8 cellular contexts compared by ENCODE assay signal in the genomic region with DNA sequence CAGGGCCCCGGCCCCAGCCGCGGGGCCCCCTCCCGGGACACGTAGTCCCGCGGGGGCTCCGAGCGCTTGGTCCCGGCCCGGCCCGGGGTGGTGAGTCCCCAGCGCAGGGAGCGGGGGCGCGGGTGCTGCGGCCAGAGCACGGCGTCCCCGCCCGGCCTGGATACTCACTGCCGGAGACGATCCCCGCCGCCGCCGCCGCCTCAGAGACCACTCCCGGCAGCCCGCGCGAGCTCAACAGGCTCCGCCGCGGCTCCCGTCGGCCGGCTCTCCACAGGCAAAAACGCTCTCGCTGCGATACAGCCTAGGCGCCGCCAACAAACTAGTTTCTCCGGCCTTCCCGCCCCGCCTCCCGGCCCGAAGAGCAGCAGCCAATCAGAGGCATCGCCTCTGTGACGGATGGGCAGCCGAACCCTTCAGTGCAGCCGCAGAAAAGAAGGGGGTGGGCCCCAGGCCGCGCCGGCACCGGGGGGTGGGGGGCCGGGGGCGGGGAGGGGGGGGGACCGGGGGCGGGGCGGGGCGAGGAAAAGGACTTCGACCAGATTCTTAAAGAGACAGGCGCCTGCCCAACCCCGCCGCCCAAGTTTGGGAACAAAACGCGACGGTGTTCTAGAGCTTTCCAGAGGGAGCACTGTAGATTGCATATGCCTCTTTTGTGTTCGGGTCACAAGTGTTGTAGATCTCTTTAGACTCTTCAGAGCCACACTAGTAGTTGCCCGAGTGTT. TPM values are rescaled to one million over a fixed set of nuclear protein-coding genes. Genes with fewer than 3 reads are reported as not detected.
DNase-seq lines count a peak whose midpoint lies in the region; ATAC-seq and TF ChIP-seq lines count a peak whose summit lies in the region.

Gene KLHL25, minus strand, starts transcription at position 328 of the 722 bp plus-strand sequence. CDS start 25,115 bp downstream, outside the sequence.

- DNase-seq in GM23338 (ENCODE audit: low spot score) (peak; percentile 96), Kasumi-1 (lab: John Stamatoyannopoulos, UW) (peak; percentile 93 to 94), RKO (ENCODE audit: low spot score) (peak; percentile 93), fibroblast of peridontal ligament (ENCODE audit: extremely low read depth) (peak; percentile 88), natural killer cell (peak; percentile 86)
- DNase-seq in stimulated activated naive CD4-positive, alpha-beta T cell (lab: John Stamatoyannopoulos, UW): peak; percentile 86 to 92 (median 88)

- peak within 1 kb of the TSS; percentile 97 for H3K4me2 ChIP-seq in DOHH2 (ENCODE audit: low read length)
- H3K4me2 ChIP-seq in GM23338: peak within 1 kb of the TSS; percentile 98

- H3K4me1 Mint-ChIP-seq in GM23338 (peaks cover 35% of the 10 kb centered on the region), natural killer cell (peaks cover 25 to 30% of the 10 kb centered on the region in 2 donors)
- peaks cover 23% of the 10 kb centered on the region for H3K4me1 Mint-ChIP-seq in activated T-helper 17 cell treated with anti-CD3 and anti-CD28 coated beads, Interleukin-2, amount 50 U/mL, for 72 hours

- H4K20me1 ChIP-seq in DOHH2 (ENCODE audit: control insufficient read depth, insufficient read depth, low read depth, low read length) (peaks cover 14% of the 10 kb centered on the region), GM23338 (replicated peaks; ENCODE audit: insufficient read depth) (peaks cover 12% of the 10 kb centered on the region)

- intact Hi-C loops in natural killer cell (cut with micrococcal nuclease): loop anchor here (2.0 to 10.0 kb wide), 2 partner anchors 60 to 814 kb away; partner anchors contain the start of gene PDE8A

- H3K9me3 Mint-ChIP-seq in GM23338: no peaks in the 10 kb centered on the region
- no peaks in the 10 kb centered on the region for H3K9me3 Mint-ChIP-seq in activated T-helper 17 cell treated with anti-CD3 and anti-CD28 coated beads, Interleukin-2, amount 50 U/mL, for 72 hours
- no peaks in the 10 kb centered on the region for H3K9me3 Mint-ChIP-seq in natural killer cell

- H3K9me2 ChIP-seq in DOHH2 (replicated peaks; ENCODE audit: control insufficient read depth, low read length) (no peaks in the 10 kb centered on the region), GM23338 (ENCODE audit: insufficient read depth) (no peaks in the 10 kb centered on the region; the same call in 1 of the 2 replicates)

- ATAC-seq in GM23338 (peak; percentile 93), natural killer cell (peak; percentile 96 to 98 (median 96))
- ATAC-seq in activated T-helper 17 cell treated with anti-CD3 and anti-CD28 coated beads, Interleukin-2, amount 50 U/mL, for 72 hours (replicated peaks): peak; percentile 94

- H3K27me3 Mint-ChIP-seq in GM23338 (ENCODE audit: insufficient read depth, low read depth, poor library complexity) (peaks cover 26% of the 10 kb centered on the region), natural killer cell (ENCODE audit: low read depth in 2 of 2) (peaks cover 0 to 5% of the 10 kb centered on the region in 2 donors)
- H3K27me3 Mint-ChIP-seq in activated T-helper 17 cell treated with anti-CD3 and anti-CD28 coated beads, Interleukin-2, amount 50 U/mL, for 72 hours: no peaks in the 10 kb centered on the region

- no peak for TF ChIP-seq CTCF in DOHH2 (IDR thresholded peaks at IDR 0.05; ENCODE audit: low read depth, low read length, poor library complexity, severe bottlenecking)
- TF ChIP-seq CTCF in GM23338 (conservative IDR thresholded peaks at IDR 0.05; ENCODE audit: low read depth in 2 of 2): no peak
- no peak for TF ChIP-seq CTCF in natural killer cell (IDR thresholded peaks at IDR 0.05)

- H3K4me3 Mint-ChIP-seq in GM23338: peak within 1 kb of the TSS; percentile 95
- peak within 1 kb of the TSS; percentile 83 for H3K4me3 Mint-ChIP-seq in activated T-helper 17 cell treated with anti-CD3 and anti-CD28 coated beads, Interleukin-2, amount 50 U/mL, for 72 hours
- peak within 1 kb of the TSS; percentile 94 for H3K4me3 Mint-ChIP-seq in natural killer cell

- H3K36me3 Mint-ChIP-seq in GM23338 (ENCODE audit: low read depth) (peaks cover 9% of the 10 kb centered on the region; the same call in 2 of the 3 replicates), natural killer cell (no peaks in the 10 kb centered on the region)
- H3K36me3 Mint-ChIP-seq in activated T-helper 17 cell treated with anti-CD3 and anti-CD28 coated beads, Interleukin-2, amount 50 U/mL, for 72 hours (ENCODE audit: low read depth): no peaks in the 10 kb centered on the region

- H3K36me3 ChIP-seq in DOHH2 (ENCODE audit: control insufficient read depth, low read length) (no peaks in the 10 kb centered on the region), GM23338 (ENCODE audit: insufficient read depth) (no peaks in the 10 kb centered on the region)

- H3K27ac Mint-ChIP-seq in GM23338: peak within 1 kb of the TSS; percentile 44; the same call in 1 of the 2 replicates
- peak within 1 kb of the TSS; percentile 71 for H3K27ac Mint-ChIP-seq in activated T-helper 17 cell treated with anti-CD3 and anti-CD28 coated beads, Interleukin-2, amount 50 U/mL, for 72 hours
- H3K27ac Mint-ChIP-seq in natural killer cell: peak within 1 kb of the TSS; percentile 72 to 88

- peak within 1 kb of the TSS; percentile 100 for H2AFZ ChIP-seq in GM23338

- H3K27ac ChIP-seq in DOHH2 (ENCODE audit: low read depth, low read length) (no peak within 1 kb of the TSS), GM23338 (ENCODE audit: low read depth) (peak within 1 kb of the TSS; percentile 85; the same call in 1 of the 2 replicates)

- H3K79me2 ChIP-seq in DOHH2 (ENCODE audit: control insufficient read depth, low read length): peaks cover 16% of the 10 kb centered on the region
- peaks cover 46% of the 10 kb centered on the region for H3K79me2 ChIP-seq in GM23338 (replicated peaks; ENCODE audit: insufficient read depth)

- peaks cover 27% of the 10 kb centered on the region for H3K27me3 ChIP-seq in DOHH2 (ENCODE audit: control insufficient read depth, low read length)
- no peaks in the 10 kb centered on the region for H3K27me3 ChIP-seq in GM23338 (ENCODE audit: insufficient read depth)

- no peaks in the 10 kb centered on the region for H3F3A ChIP-seq in DOHH2 (ENCODE audit: control insufficient read depth, insufficient read depth)
- H3F3A ChIP-seq in GM23338 (replicated peaks; ENCODE audit: low read depth): no peaks in the 10 kb centered on the region

- no peaks in the 10 kb centered on the region for H3K9me3 ChIP-seq in DOHH2 (ENCODE audit: control insufficient read depth, insufficient read depth, low read length)

- H3K4me3 ChIP-seq in DOHH2 (ENCODE audit: low read length): peak within 1 kb of the TSS; percentile 87
- peak within 1 kb of the TSS; percentile 97 for H3K4me3 ChIP-seq in GM23338

- peaks cover 20% of the 10 kb centered on the region for H3K4me1 ChIP-seq in DOHH2 (ENCODE audit: control insufficient read depth, low read length)
- peaks cover 20% of the 10 kb centered on the region for H3K4me1 ChIP-seq in GM23338 (ENCODE audit: insufficient read depth)

TF ChIP-seq in GM23338, 12 proteins besides CTCF, POLR2A, EP300 and RAD21:
- TF ChIP-seq POLR2AphosphoS5 (IDR thresholded peaks at IDR 0.05; ENCODE audit: low read depth) (peak; percentile 70), CREB1 (CRISPR knock-in tag; IDR thresholded peaks at IDR 0.05; ENCODE audit: low read depth) (no peak), ZNF114 (CRISPR knock-in tag; IDR thresholded peaks at IDR 0.05) (no peak), EZH2phosphoT487 (IDR thresholded peaks at IDR 0.05; ENCODE audit: unreplicated experiment) (no peak)

RNA-seq across cellular contexts. Expression of gene KLHL25, which starts in this region (rescaled TPM):
- total RNA-seq in GM23338 (2014; rRNA removed; shearing (Covaris generic)): 28.5 and 38.3 TPM in 2 replicates
- 5.2 and 5.8 TPM in 2 replicates for polyA plus RNA-seq in GM23338 (2016; fragmentation: Nextera tagmentation; extraction: Ambion mirVana)
- 1 to 10 TPM; 3.4 to 4.6 TPM for total RNA-seq in activated T-helper 17 cell treated with anti-CD3 and anti-CD28 coated beads, Interleukin-2, amount 50 U/mL, for 72 hours
- 10 to 100 TPM in 2 of 3 donors, 1 to 10 TPM in 1; 6.5 to 16.2 (median 10.4) TPM for total RNA-seq in natural killer cell
